In the genomic region with DNA sequence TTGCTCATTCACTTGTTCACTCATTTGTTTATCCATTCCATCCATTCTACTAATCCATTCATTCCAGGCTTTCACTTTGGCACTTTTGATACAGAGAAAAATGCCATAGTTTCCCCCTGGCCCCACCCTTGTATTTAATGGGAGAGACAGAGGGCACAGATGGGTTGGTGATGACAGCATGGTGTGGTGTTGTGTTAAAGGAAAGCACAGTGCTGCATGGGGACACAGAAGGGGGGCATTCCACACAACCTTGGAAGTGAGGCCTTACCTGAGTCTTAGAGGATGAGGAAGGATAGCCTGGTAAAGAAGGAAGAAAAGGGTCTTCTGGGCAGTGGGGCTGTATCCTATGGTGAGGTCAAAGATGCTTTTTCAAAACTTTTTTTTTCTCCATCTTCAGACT, we compare ENCODE assay signal across 8 cellular contexts.
"Had no signal": no experiment of that assay in that cellular context is flagged by ENCODE, and none has a peak within 500 bp of the region (broad histone marks: within the 10 kb centered on the region; RNA-seq: fewer than 3 reads in every experiment).

No MANE protein-coding gene starts in this region.

- DNase-seq: GM23248, GOT3, H7, HFFc6, KBM-7 had no signal

- H3K36me3 Mint-ChIP-seq: IgD-negative memory B cell had no signal

- H3K9me3 Mint-ChIP-seq: HFFc6 had no signal

- ATAC-seq: HCT116, HepG2 had no signal

- H3K27me3 Mint-ChIP-seq: IgD-negative memory B cell had no signal

- H3K27ac Mint-ChIP-seq: HFFc6, IgD-negative memory B cell had no signal

- H3K4me3 Mint-ChIP-seq: HFFc6, IgD-negative memory B cell had no signal
